20 cellular contexts compared by ENCODE assay signal in the genomic region with DNA sequence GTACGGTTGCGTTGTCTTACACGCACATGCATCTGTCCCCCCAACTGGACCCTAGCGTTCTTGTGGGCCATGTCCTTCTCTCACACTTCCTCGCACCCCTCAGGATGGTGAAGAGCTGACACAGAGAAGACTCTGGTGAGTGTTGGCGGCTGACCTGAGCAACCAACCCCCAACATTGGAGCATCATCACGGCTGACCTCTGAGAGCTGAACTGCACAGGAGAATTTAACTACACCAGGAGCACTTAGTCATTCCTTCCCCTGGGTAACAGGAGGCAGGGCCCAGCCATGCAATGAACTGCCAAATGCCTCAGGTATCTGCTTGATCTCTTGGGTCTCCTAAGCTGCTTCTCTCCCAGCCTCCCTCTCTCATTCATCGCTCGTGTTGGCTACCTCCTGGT.
DNase-seq lines count a peak whose midpoint lies in the region; ATAC-seq and TF ChIP-seq lines count a peak whose summit lies in the region.
"Had no signal": no experiment of that assay in that cellular context is flagged by ENCODE, and none has a peak within 500 bp of the region (broad histone marks: within the 10 kb centered on the region; RNA-seq: fewer than 3 reads in every experiment).

No MANE protein-coding gene starts in this region.

- DNase-seq in M059J (ENCODE audit: low read depth) (peak; percentile 64), choroid plexus epithelial cell (ENCODE audit: low read depth) (peak; percentile 38), left kidney (ENCODE audit: low read depth, low spot score) (peak; percentile 31), posterior vena cava (ENCODE audit: low spot score) (peak; percentile 22), AG20443 (ENCODE audit: low spot score) (no peak), NOMO-1 treated with DMSO at 0.1 percent for 48 hours (lab: John Stamatoyannopoulos, UW; ENCODE audit: unreplicated experiment) (no peak)
- DNase-seq: Calu3; CD4-positive, alpha-beta memory T cell; DMS153; HCEC 1CT; Karpas-422; NCI-H1417; NCI-H1694 treated with DMSO at 0.1 percent for 48 hours; NCI-H2081 treated with DMSO at 0.1 percent for 48 hours; NCI-H2171 treated with DMSO at 0.1 percent for 48 hours; NCI-H524 treated with DMSO at 0.1 percent for 48 hours; SHP77 had no signal

- ATAC-seq in HG03097 (IDR thresholded peaks at IDR 0.05; ENCODE audit: low FRiP score, unreplicated experiment) = no peak
- ATAC-seq: A549, GM23338 had no signal

- no peak overlapping the region for H3K4me3 ChIP-seq in choroid plexus epithelial cell (ENCODE audit: low read depth, low read length)
- H3K4me3 ChIP-seq: A549, GM23338 had no signal

- intact Hi-C loops in posterior vena cava (cut with DNase I) = no loop called here

- TF ChIP-seq CTCF in choroid plexus epithelial cell (conservative IDR thresholded peaks at IDR 0.05; ENCODE audit: low read depth, low read length) = no peak

Comparison
In these comparisons a context has a peak if more than half of its experiments do, and no peak if none do; other contexts are left out.
1. DNase-seq: peak in M059J (single experiment), choroid plexus epithelial cell (single experiment), left kidney (single experiment) and posterior vena cava (single experiment); none in AG20443 (single experiment) and NOMO-1 treated with DMSO at 0.1 percent for 48 hours (single experiment).